1 cellular context compared by ENCODE assay signal in genomic region chr18:9658111-9658641, GRCh38.
TF ChIP-seq lines count a peak whose summit lies in the region.

No MANE protein-coding gene starts in this region.

TF ChIP-seq in GM23338, 12 proteins besides CTCF, POLR2A, EP300 and RAD21 (continued from another document):
- TF ChIP-seq, protein P1, sequence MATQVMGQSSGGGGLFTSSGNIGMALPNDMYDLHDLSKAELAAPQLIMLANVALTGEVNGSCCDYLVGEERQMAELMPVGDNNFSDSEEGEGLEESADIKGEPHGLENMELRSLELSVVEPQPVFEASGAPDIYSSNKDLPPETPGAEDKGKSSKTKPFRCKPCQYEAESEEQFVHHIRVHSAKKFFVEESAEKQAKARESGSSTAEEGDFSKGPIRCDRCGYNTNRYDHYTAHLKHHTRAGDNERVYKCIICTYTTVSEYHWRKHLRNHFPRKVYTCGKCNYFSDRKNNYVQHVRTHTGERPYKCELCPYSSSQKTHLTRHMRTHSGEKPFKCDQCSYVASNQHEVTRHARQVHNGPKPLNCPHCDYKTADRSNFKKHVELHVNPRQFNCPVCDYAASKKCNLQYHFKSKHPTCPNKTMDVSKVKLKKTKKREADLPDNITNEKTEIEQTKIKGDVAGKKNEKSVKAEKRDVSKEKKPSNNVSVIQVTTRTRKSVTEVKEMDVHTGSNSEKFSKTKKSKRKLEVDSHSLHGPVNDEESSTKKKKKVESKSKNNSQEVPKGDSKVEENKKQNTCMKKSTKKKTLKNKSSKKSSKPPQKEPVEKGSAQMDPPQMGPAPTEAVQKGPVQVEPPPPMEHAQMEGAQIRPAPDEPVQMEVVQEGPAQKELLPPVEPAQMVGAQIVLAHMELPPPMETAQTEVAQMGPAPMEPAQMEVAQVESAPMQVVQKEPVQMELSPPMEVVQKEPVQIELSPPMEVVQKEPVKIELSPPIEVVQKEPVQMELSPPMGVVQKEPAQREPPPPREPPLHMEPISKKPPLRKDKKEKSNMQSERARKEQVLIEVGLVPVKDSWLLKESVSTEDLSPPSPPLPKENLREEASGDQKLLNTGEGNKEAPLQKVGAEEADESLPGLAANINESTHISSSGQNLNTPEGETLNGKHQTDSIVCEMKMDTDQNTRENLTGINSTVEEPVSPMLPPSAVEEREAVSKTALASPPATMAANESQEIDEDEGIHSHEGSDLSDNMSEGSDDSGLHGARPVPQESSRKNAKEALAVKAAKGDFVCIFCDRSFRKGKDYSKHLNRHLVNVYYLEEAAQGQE (IDR thresholded peaks at IDR 0.05; ENCODE audit: unreplicated experiment) = no peak
- TF ChIP-seq, protein P2, sequence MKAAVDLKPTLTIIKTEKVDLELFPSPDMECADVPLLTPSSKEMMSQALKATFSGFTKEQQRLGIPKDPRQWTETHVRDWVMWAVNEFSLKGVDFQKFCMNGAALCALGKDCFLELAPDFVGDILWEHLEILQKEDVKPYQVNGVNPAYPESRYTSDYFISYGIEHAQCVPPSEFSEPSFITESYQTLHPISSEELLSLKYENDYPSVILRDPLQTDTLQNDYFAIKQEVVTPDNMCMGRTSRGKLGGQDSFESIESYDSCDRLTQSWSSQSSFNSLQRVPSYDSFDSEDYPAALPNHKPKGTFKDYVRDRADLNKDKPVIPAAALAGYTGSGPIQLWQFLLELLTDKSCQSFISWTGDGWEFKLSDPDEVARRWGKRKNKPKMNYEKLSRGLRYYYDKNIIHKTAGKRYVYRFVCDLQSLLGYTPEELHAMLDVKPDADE (IDR thresholded peaks at IDR 0.05) = no peak
- TF ChIP-seq, protein P3, sequence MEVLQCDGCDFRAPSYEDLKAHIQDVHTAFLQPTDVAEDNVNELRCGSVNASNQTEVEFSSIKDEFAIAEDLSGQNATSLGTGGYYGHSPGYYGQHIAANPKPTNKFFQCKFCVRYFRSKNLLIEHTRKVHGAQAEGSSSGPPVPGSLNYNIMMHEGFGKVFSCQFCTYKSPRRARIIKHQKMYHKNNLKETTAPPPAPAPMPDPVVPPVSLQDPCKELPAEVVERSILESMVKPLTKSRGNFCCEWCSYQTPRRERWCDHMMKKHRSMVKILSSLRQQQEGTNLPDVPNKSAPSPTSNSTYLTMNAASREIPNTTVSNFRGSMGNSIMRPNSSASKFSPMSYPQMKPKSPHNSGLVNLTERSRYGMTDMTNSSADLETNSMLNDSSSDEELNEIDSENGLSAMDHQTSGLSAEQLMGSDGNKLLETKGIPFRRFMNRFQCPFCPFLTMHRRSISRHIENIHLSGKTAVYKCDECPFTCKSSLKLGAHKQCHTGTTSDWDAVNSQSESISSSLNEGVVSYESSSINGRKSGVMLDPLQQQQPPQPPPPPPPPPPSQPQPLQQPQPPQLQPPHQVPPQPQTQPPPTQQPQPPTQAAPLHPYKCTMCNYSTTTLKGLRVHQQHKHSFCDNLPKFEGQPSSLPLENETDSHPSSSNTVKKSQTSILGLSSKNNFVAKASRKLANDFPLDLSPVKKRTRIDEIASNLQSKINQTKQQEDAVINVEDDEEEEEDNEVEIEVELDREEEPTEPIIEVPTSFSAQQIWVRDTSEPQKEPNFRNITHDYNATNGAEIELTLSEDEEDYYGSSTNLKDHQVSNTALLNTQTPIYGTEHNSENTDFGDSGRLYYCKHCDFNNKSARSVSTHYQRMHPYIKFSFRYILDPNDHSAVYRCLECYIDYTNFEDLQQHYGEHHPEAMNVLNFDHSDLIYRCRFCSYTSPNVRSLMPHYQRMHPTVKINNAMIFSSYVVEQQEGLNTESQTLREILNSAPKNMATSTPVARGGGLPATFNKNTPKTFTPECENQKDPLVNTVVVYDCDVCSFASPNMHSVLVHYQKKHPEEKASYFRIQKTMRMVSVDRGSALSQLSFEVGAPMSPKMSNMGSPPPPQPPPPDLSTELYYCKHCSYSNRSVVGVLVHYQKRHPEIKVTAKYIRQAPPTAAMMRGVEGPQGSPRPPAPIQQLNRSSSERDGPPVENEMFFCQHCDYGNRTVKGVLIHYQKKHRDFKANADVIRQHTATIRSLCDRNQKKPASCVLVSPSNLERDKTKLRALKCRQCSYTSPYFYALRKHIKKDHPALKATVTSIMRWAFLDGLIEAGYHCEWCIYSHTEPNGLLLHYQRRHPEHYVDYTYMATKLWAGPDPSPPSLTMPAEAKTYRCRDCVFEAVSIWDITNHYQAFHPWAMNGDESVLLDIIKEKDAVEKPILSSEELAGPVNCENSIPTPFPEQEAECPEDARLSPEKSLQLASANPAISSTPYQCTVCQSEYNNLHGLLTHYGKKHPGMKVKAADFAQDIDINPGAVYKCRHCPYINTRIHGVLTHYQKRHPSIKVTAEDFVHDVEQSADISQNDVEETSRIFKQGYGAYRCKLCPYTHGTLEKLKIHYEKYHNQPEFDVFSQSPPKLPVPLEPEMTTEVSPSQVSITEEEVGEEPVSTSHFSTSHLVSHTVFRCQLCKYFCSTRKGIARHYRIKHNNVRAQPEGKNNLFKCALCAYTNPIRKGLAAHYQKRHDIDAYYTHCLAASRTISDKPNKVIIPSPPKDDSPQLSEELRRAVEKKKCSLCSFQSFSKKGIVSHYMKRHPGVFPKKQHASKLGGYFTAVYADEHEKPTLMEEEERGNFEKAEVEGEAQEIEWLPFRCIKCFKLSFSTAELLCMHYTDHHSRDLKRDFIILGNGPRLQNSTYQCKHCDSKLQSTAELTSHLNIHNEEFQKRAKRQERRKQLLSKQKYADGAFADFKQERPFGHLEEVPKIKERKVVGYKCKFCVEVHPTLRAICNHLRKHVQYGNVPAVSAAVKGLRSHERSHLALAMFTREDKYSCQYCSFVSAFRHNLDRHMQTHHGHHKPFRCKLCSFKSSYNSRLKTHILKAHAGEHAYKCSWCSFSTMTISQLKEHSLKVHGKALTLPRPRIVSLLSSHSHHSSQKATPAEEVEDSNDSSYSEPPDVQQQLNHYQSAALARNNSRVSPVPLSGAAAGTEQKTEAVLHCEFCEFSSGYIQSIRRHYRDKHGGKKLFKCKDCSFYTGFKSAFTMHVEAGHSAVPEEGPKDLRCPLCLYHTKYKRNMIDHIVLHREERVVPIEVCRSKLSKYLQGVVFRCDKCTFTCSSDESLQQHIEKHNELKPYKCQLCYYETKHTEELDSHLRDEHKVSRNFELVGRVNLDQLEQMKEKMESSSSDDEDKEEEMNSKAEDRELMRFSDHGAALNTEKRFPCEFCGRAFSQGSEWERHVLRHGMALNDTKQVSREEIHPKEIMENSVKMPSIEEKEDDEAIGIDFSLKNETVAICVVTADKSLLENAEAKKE (CRISPR knock-in tag; IDR thresholded peaks at IDR 0.05) = no peak
